9 cellular contexts compared by ENCODE assay signal in the genomic region with DNA sequence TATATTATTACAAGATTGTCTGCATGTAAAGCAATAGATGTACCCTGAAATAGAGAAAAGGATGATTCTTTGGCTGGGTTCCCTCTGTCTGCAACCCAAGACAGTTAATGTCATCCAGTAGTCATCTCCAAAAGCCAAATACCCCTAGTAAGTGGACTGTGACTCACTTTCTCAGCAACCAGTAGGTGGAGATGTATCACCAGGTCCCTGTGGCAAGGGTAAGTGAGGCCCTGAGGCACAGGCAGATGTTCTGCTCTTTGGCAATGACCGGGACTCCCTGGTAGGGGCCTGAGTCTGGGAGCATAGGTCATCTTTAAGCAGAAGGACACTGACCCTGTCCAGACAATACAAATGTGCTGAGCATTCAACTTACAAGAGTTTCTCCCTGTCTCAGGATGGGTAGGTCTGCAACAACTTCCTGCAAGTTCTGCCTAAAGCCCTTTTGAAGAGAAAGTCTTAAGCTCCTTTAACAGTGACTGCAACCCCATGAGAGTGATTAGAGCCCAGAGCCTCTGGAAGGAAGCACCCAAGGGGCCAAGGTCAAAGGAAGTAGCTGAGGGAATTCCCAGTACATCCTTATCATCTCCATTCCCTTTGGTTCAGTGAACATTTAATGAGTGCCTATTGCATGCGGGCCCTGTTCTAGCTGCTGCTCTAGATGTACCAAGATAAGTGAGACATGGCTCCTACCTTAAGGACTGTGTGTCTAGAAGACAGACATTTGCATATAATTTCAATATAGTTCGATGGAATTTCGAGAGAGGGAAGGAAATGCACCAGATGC. TPM values are rescaled to one million over a fixed set of nuclear protein-coding genes. Genes with fewer than 3 reads are reported as not detected.
DNase-seq lines count a peak whose midpoint lies in the region; ATAC-seq and TF ChIP-seq lines count a peak whose summit lies in the region.
"Had no signal": no experiment of that assay in that cellular context is flagged by ENCODE, and none has a peak within 500 bp of the region (broad histone marks: within the 10 kb centered on the region; RNA-seq: fewer than 3 reads in every experiment).

No MANE protein-coding gene starts in this region.

- peak; percentile 30 for DNase-seq in activated CD4-positive, alpha-beta T cell treated with anti-CD3 and anti-CD28 coated beads for 48 hours
- no peak for DNase-seq in activated CD4-positive, alpha-beta T cell treated with anti-CD3 and anti-CD28 coated beads, Interleukin-2, amount 50 U/mL, for 1 hour
- peak; percentile 56 for DNase-seq in RKO (ENCODE audit: low spot score)
- peak; percentile 71 to 84 for DNase-seq in foreskin fibroblast
- no peak for DNase-seq in stimulated activated naive CD8-positive, alpha-beta T cell treated with anti-CD3 and anti-CD28 coated beads, Interleukin-15, Interleukin-2, amounts not matched to agents 100 U/mL and 50 U/mL, for 24 hours
- DNase-seq in GF-D8 (lab: John Stamatoyannopoulos, UW): no peak
- DNase-seq in ecto neural progenitor cell (ENCODE audit: low spot score): no peak
- no peak for DNase-seq in type B pancreatic cell (ENCODE audit: extremely low spot score, unreplicated experiment)
- DNase-seq: NCI-H1436 had no signal

- no peak overlapping the region for H3K27ac Mint-ChIP-seq in type B pancreatic cell

- peak; percentile 70 for ATAC-seq in stimulated activated naive CD8-positive, alpha-beta T cell treated with anti-CD3 and anti-CD28 coated beads, Interleukin-15, Interleukin-2, amounts not matched to agents 100 U/mL and 50 U/mL, for 24 hours

- H3K4me3 ChIP-seq in foreskin fibroblast (ENCODE audit: low read depth in 1 of 2, low read length in 2 of 2): no peak overlapping the region

- no peak overlapping the region for H3K4me3 Mint-ChIP-seq in type B pancreatic cell

- no peaks in the 10 kb centered on the region for H3K27me3 Mint-ChIP-seq in type B pancreatic cell

- no peaks in the 10 kb centered on the region for H3K9me3 Mint-ChIP-seq in type B pancreatic cell

- peaks cover 3% of the 10 kb centered on the region for H3K4me1 Mint-ChIP-seq in type B pancreatic cell (ENCODE audit: unreplicated experiment)

- H3K36me3 Mint-ChIP-seq in type B pancreatic cell: no peaks in the 10 kb centered on the region

- peak; percentile 45 for TF ChIP-seq CTCF in foreskin fibroblast (IDR thresholded peaks at IDR 0.05; ENCODE audit: low read depth, low read length)
- TF ChIP-seq CTCF in type B pancreatic cell (conservative IDR thresholded peaks at IDR 0.05): no peak

RNA-seq across cellular contexts. Expression of gene PMP22, which starts 31.9 kb away (rescaled TPM):
- total RNA-seq in type B pancreatic cell (ENCODE audit: low replicate concordance): 5.8 and 16.2 TPM in 2 replicates

Comparison
In these comparisons a context has a peak if more than half of its experiments do, and no peak if none do; other contexts are left out.
1. DNase-seq: peak in activated CD4-positive, alpha-beta T cell treated with anti-CD3 and anti-CD28 coated beads for 48 hours (single experiment), RKO (single experiment) and foreskin fibroblast (2 of 2); none in activated CD4-positive, alpha-beta T cell treated with anti-CD3 and anti-CD28 coated beads, Interleukin-2, amount 50 U/mL, for 1 hour (single experiment), stimulated activated naive CD8-positive, alpha-beta T cell treated with anti-CD3 and anti-CD28 coated beads, Interleukin-15, Interleukin-2, amounts not matched to agents 100 U/mL and 50 U/mL, for 24 hours (single experiment), GF-D8 (single experiment), ecto neural progenitor cell (single experiment) and type B pancreatic cell (single experiment).